Comparison of ENCODE assay signal across 8 cellular contexts in the genomic region with DNA sequence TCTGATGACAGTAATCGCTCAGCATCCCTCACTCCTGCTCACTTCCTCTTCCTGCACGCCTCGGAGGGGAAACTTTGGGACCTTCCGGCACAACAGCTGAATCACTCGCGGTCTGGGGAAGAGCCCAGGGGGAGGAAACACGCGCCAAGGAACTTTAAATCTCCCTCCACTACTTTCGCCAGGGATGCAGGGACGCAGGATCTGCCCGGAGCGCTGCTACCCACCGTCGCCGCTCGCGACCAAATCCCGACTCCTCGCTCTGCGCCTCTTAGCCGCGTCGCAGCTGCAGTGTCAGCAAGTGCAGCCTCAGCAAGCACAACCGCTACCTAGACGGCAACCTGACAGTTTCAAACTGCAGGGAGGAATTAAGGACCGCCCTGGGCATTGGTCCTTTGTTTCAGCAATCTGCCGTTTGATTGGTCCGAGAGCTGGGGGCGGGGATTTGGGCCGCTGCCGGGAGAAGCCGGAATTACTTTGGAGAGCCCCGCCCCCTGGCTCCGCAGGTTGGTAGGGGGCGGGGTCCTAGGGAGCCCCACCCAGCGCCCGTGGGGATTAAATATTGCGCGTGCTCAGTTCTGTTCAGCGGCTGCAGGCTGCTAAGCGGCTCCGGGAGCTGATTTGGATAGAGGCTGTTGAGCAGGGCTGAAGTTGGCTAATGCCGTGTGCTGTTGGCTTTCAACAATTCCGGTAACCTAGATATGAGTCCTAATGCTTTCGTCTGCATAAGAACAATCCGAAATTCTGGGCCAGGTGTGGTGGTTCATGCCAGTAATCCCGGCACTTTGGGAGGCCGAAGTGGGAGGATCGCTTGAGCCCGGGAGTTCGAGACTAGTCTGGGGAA. TPM values are rescaled to one million over a fixed set of nuclear protein-coding genes. Genes with fewer than 3 reads are reported as not detected.
A peak's percentile ranks its signal among the peaks of the same experiment; 100 is the strongest.
DNase-seq lines count a peak whose midpoint lies in the region; ATAC-seq, FAIRE-seq and TF ChIP-seq lines count a peak whose summit lies in the region.

TSS of gene POC5 (minus strand) at position 356 of the 841 bp plus-strand sequence. CDS start 4,500 bp downstream, outside the sequence.

- peak within 1 kb of the TSS; percentile 80; the same call in 1 of the 2 replicates for H2BK5ac ChIP-seq in H1 (ENCODE audit: low read depth, low read length)

- H3K4ac ChIP-seq in H1 (replicated peaks; ENCODE audit: insufficient read length, low read depth, low read length), result no peak within 1 kb of the TSS

- H2BK20ac ChIP-seq in H1 (ENCODE audit: low read length), result no peak within 1 kb of the TSS

- peak within 1 kb of the TSS; percentile 91 for H3K4me3 Mint-ChIP-seq in activated CD8-positive, alpha-beta memory T cell treated with anti-CD3 and anti-CD28 coated beads, Interleukin-2, amount 10 ng/mL, durations not matched to agents 7 days and 5 days
- peak within 1 kb of the TSS; percentile 100 for H3K4me3 Mint-ChIP-seq in memory B cell

- no peaks in the 10 kb centered on the region for H3K4me1 ChIP-seq in NT2/D1 (ENCODE audit: insufficient read depth, insufficient read length)
- H3K4me1 ChIP-seq in H1 (replicated peaks in 1 of 4; ENCODE audit: control insufficient read depth in 3 of 4, insufficient read depth in 4 of 4, low read length in 3 of 4), result peaks cover 0 to 2% (median 0%) of the 10 kb centered on the region in 4 experiments; a peak in 3 of 7 replicates

- H3K79me2 ChIP-seq in H1 (ENCODE audit: control insufficient read depth in 1 of 2, insufficient read depth in 2 of 2, low read length in 2 of 2), result peaks cover 3 to 16% of the 10 kb centered on the region in 2 experiments; a peak in 3 of 4 replicates

- peaks cover 31% of the 10 kb centered on the region for H3K4me1 Mint-ChIP-seq in activated CD8-positive, alpha-beta memory T cell treated with anti-CD3 and anti-CD28 coated beads, Interleukin-2, amount 10 ng/mL, durations not matched to agents 7 days and 5 days
- peaks cover 24% of the 10 kb centered on the region for H3K4me1 Mint-ChIP-seq in memory B cell

- H3K56ac ChIP-seq in H1 (replicated peaks; ENCODE audit: insufficient read length, low read depth, low read length), result peak within 1 kb of the TSS; percentile 12

- DNase-seq in COR-L47 (lab: John Stamatoyannopoulos, UW) (peak; percentile 99), HUDEP-2 (lab: John Stamatoyannopoulos, UW; ENCODE audit: unreplicated experiment in 76 of 76) (peak; percentile 67 to 98 (median 94)), NT2/D1 (ENCODE audit: low read depth, low spot score) (peak; percentile 92), H1 (ENCODE audit: low read depth in 1 of 2, low spot score in 2 of 2) (peak; percentile 94 to 99), memory B cell (ENCODE audit: low spot score in 2 of 2) (peak; percentile 99)
- DNase-seq in activated CD8-positive, alpha-beta memory T cell treated with anti-CD3 and anti-CD28 coated beads, Interleukin-2, amount 10 ng/mL, durations not matched to agents 7 days and 5 days, result peak; percentile 98
- DNase-seq in stimulated activated CD8-positive, alpha-beta memory T cell treated with anti-CD3 and anti-CD28 coated beads, Interleukin-12 subunit alpha, Interleukin-12 subunit beta, amount 100 ng/mL, for 24 hours (ENCODE audit: extremely low read depth), result peak; percentile 98

- POLR2A ChIA-PET in H1 (lab: Charles Lee; ENCODE audit: partially characterized antibody), result interaction anchor here (0.6 to 1.6 kb wide), 2 partner anchors 12 to 169 kb away, joined by 3 to 8 read pairs; no protein-coding TSS in a partner anchor

- H3K14ac ChIP-seq in H1 (ENCODE audit: insufficient read length), result no peak within 1 kb of the TSS

- no peaks in the 10 kb centered on the region for H3K27me3 Mint-ChIP-seq in activated CD8-positive, alpha-beta memory T cell treated with anti-CD3 and anti-CD28 coated beads, Interleukin-2, amount 10 ng/mL, durations not matched to agents 7 days and 5 days
- no peaks in the 10 kb centered on the region for H3K27me3 Mint-ChIP-seq in memory B cell

- peak within 1 kb of the TSS; percentile 86; the same call in 1 of the 2 replicates for H4K8ac ChIP-seq in H1 (ENCODE audit: extremely low read depth, insufficient read depth, low read length)

- peaks cover 19% of the 10 kb centered on the region for H3K36me3 Mint-ChIP-seq in activated CD8-positive, alpha-beta memory T cell treated with anti-CD3 and anti-CD28 coated beads, Interleukin-2, amount 10 ng/mL, durations not matched to agents 7 days and 5 days
- H3K36me3 Mint-ChIP-seq in memory B cell, result peaks cover 12% of the 10 kb centered on the region

- H2BK12ac ChIP-seq in H1 (ENCODE audit: low read depth, low read length), result no peak within 1 kb of the TSS

- CTCF ChIA-PET in activated CD8-positive, alpha-beta memory T cell treated with anti-CD3 and anti-CD28 coated beads, Interleukin-2, amount 10 ng/mL, durations not matched to agents 7 days and 5 days (lab: Charles Lee), result interaction anchor here (1.0 to 1.4 kb wide), 5 partner anchors 10 to 539 kb away, joined by 3 to 4 read pairs (median 4); partner anchors contain the start of gene ANKRD31
- CTCF ChIA-PET in H1 (lab: Charles Lee; ENCODE audit: partially characterized antibody), result interaction anchor here (0.6 to 1.2 kb wide), 3 partner anchors 18 to 551 kb away, joined by 3 to 5 read pairs (median 3); no protein-coding TSS in a partner anchor

- TF ChIP-seq RAD21 in H1 (IDR thresholded peaks at IDR 0.05 in 1 of 2, conservative IDR thresholded peaks at IDR 0.05 in 1 of 2; ENCODE audit: low read depth in 2 of 2, low read length in 2 of 2), result no peak

- H3K36me3 ChIP-seq in NT2/D1 (ENCODE audit: insufficient read depth, insufficient read length, low read length) (peaks cover 15% of the 10 kb centered on the region), H1 (ENCODE audit: control insufficient read depth in 2 of 4, insufficient read depth in 4 of 4, low read length in 3 of 4) (peaks cover 0 to 2% (median 0%) of the 10 kb centered on the region in 4 experiments; a peak in 1 of 8 replicates)

- peak within 1 kb of the TSS; percentile 57; the same call in 1 of the 2 replicates for H3K27ac ChIP-seq in H1 (ENCODE audit: low read depth, low read length)

- H3K27me3 ChIP-seq in NT2/D1 (ENCODE audit: insufficient read depth, insufficient read length), result no peaks in the 10 kb centered on the region
- H3K27me3 ChIP-seq in H1 (replicated peaks in 1 of 4; ENCODE audit: control insufficient read depth in 3 of 4, extremely low read depth in 1 of 4, insufficient read depth in 3 of 4, low read length in 3 of 4), result no peaks in the 10 kb centered on the region; a peak in 1 of 7 replicates

- peak within 1 kb of the TSS; percentile 72 for H3K9ac ChIP-seq in NT2/D1 (ENCODE audit: insufficient read length, low read depth)
- H3K9ac ChIP-seq in H1 (replicated peaks in 1 of 4; ENCODE audit: extremely low read depth in 1 of 4, low read depth in 3 of 4, low read length in 3 of 4), result peak within 1 kb of the TSS; percentile 50 to 81 (median 66)

- 16% methylated on average over 45 of the region's 51 CpGs; no CpG with 5 or more reads in 1 of the 2 experiments for WGBS in H1 (ENCODE audit: extremely low coverage in 1 of 2, insufficient coverage in 1 of 2, insufficient read length in 1 of 2, insufficient replicate concordance in 2 of 2, low coverage in 1 of 2, low lambda C conversion rate in 2 of 2, missing lambda C conversion rate in 1 of 2), 2 experiments

- H4K5ac ChIP-seq in H1 (ENCODE audit: insufficient read length, low read depth, low read length), result peak within 1 kb of the TSS; percentile 85

- H4K20me1 ChIP-seq in H1 (replicated peaks in 1 of 2; ENCODE audit: control insufficient read depth in 1 of 2, insufficient read depth in 2 of 2, low read length in 2 of 2), result no peaks in the 10 kb centered on the region

- peak; percentile 81 to 95 for TF ChIP-seq POLR2A in H1 (IDR thresholded peaks at IDR 0.05; ENCODE audit: control extremely low read depth in 1 of 2, low read depth in 2 of 2, low read length in 2 of 2)

- FAIRE-seq in H1 (lab: Jason Lieb, UNC), result peak; percentile 50

- peak within 1 kb of the TSS; percentile 57; the same call in 1 of the 2 replicates for H3K18ac ChIP-seq in H1 (ENCODE audit: extremely low read depth, low read length)

- peaks cover 5% of the 10 kb centered on the region for H3K23me2 ChIP-seq in H1 (ENCODE audit: low read depth, low read length)

- H2BK120ac ChIP-seq in H1 (replicated peaks; ENCODE audit: low read depth, low read length), result no peak within 1 kb of the TSS

- TF ChIP-seq CTCF in H1 (IDR thresholded peaks at IDR 0.05; ENCODE audit: control extremely low read depth in 1 of 3, insufficient read depth in 1 of 3, low read depth in 1 of 3, low read length in 3 of 3), result peak in 1 of 3 experiments; percentile 6; a peak in 1 of 4 replicates

- H3K79me1 ChIP-seq in H1 (ENCODE audit: low read depth, low read length), result peaks cover 3% of the 10 kb centered on the region; the same call in 1 of the 2 replicates

- H3K9me3 ChIP-seq in NT2/D1 (ENCODE audit: insufficient read depth, low read length) (no peaks in the 10 kb centered on the region), H1 (ENCODE audit: insufficient read depth in 2 of 2, low read depth in 1 of 2, low read length in 1 of 2) (no peaks in the 10 kb centered on the region)

- no peak within 1 kb of the TSS for H2AK5ac ChIP-seq in H1 (ENCODE audit: low read depth, low read length)

- peak within 1 kb of the TSS; percentile 81 for H4K91ac ChIP-seq in H1 (replicated peaks; ENCODE audit: insufficient read length, low read length)

- H2AFZ ChIP-seq in H1 (ENCODE audit: low read length), result peak within 1 kb of the TSS; percentile 90

- H3K9me3 Mint-ChIP-seq in activated CD8-positive, alpha-beta memory T cell treated with anti-CD3 and anti-CD28 coated beads, Interleukin-2, amount 10 ng/mL, durations not matched to agents 7 days and 5 days (ENCODE audit: low read depth), result no peaks in the 10 kb centered on the region
- no peaks in the 10 kb centered on the region for H3K9me3 Mint-ChIP-seq in memory B cell

- H3K4me3 ChIP-seq in NT2/D1 (ENCODE audit: insufficient read length, low read depth) (peak within 1 kb of the TSS; percentile 86), H1 (ENCODE audit: extremely low read depth in 1 of 4, insufficient read depth in 2 of 4, low read depth in 3 of 4, low read length in 4 of 4) (peak within 1 kb of the TSS; percentile 79 to 98 (median 86))

- peak within 1 kb of the TSS; percentile 96 for H3K27ac Mint-ChIP-seq in activated CD8-positive, alpha-beta memory T cell treated with anti-CD3 and anti-CD28 coated beads, Interleukin-2, amount 10 ng/mL, durations not matched to agents 7 days and 5 days
- peak within 1 kb of the TSS; percentile 95 for H3K27ac Mint-ChIP-seq in memory B cell

- peak within 1 kb of the TSS; percentile 60 to 64 for H3K4me2 ChIP-seq in H1 (ENCODE audit: insufficient read depth in 1 of 2, low read depth in 2 of 2, low read length in 2 of 2)

- ATAC-seq in GM21381 (IDR thresholded peaks at IDR 0.05; ENCODE audit: unreplicated experiment) (peak; percentile 93), memory B cell (ENCODE audit: low read depth) (peak; percentile 91)
- ATAC-seq in activated CD8-positive, alpha-beta memory T cell treated with anti-CD3 and anti-CD28 coated beads, Interleukin-2, amount 10 ng/mL, durations not matched to agents 7 days and 5 days, result peak; percentile 96

- no peak for TF ChIP-seq EP300 in H1 (IDR thresholded peaks at IDR 0.05; ENCODE audit: borderline replicate concordance in 1 of 2, low read depth in 2 of 2, low read length in 2 of 2)

- H2BK15ac ChIP-seq in H1 (ENCODE audit: low read length), result no peak within 1 kb of the TSS; the same call in 1 of the 2 replicates

- H3K23ac ChIP-seq in H1 (ENCODE audit: insufficient read length), result no peak within 1 kb of the TSS

RNA-seq across cellular contexts. Expression of gene POC5, which starts in this region (rescaled TPM):
- 10 to 100 TPM; 19.0 to 21.6 TPM for total RNA-seq in activated CD8-positive, alpha-beta memory T cell treated with anti-CD3 and anti-CD28 coated beads, Interleukin-2, amount 10 ng/mL, durations not matched to agents 7 days and 5 days
- total RNA-seq in H1 (2021; fragmentation: NEBNext Ultra II Directional; extraction: Animal tissue kit (Norgen Biotek cat#: 25700)), result 11.2 and 11.9 TPM in 2 replicates
- 9.5 and 12.1 TPM in 2 replicates for polyA plus RNA-seq in H1 (2011; rRNA removed)
- polyA plus RNA-seq in H1 (2011; cell fraction: cytosol; rRNA removed), result 12.4 TPM
- 6.3 TPM for polyA plus RNA-seq in H1 (2011; cell fraction: nucleus; rRNA removed)
- 5.7 to 8.2 TPM (median 6.9 TPM) in 4 replicates for polyA plus RNA-seq in H1 (2012, experiment 1 of 2)
- 0.79 TPM for polyA plus RNA-seq in H1 (2012, experiment 2 of 2)
- 7.9 TPM for polyA plus RNA-seq in H1 (2013, experiment 1 of 2)
- 7.9 TPM for polyA plus RNA-seq in H1 (2013, experiment 2 of 2)
- polyA minus RNA-seq in H1 (2011; rRNA and poly(A)+ RNA removed), result 9.7 and 13.2 TPM in 2 replicates
- 11.7 TPM for polyA minus RNA-seq in H1 (2011; cell fraction: cytosol; rRNA and poly(A)+ RNA removed)
- polyA minus RNA-seq in H1 (2011; cell fraction: nucleus; rRNA and poly(A)+ RNA removed), result 17.7 TPM

Comparison
In these comparisons a context has a peak if more than half of its experiments do, and no peak if none do; other contexts are left out.
1. Peak in every context shown above with its lines: DNase-seq, ATAC-seq, H3K4me3 ChIP-seq and H3K27ac ChIP-seq.